26 cellular contexts compared by ENCODE assay signal in genomic region chr1:54223441-54224202, GRCh38. TPM values are rescaled to one million over a fixed set of nuclear protein-coding genes. Genes with fewer than 3 reads are reported as not detected.
DNase-seq lines count a peak whose midpoint lies in the region; ATAC-seq, FAIRE-seq and TF ChIP-seq lines count a peak whose summit lies in the region.
"Had no signal": no experiment of that assay in that cellular context is flagged by ENCODE, and none has a peak within 500 bp of the region (broad histone marks: within the 10 kb centered on the region; RNA-seq: fewer than 3 reads in every experiment).

No MANE protein-coding gene starts in this region.

- no peak overlapping the region for H2BK15ac ChIP-seq in H1 (ENCODE audit: low read length)

- no peak overlapping the region for H3K18ac ChIP-seq in H1 (ENCODE audit: extremely low read depth, low read length)

- H2AK5ac ChIP-seq in H1 (ENCODE audit: low read depth, low read length): no peak overlapping the region

- H3K56ac ChIP-seq in H1 (replicated peaks; ENCODE audit: insufficient read length, low read depth, low read length): no peak overlapping the region

- no peak overlapping the region for H2BK20ac ChIP-seq in H1 (ENCODE audit: low read length)

- H4K20me1 ChIP-seq in GM23338 (replicated peaks; ENCODE audit: insufficient read depth) (peaks cover 12% of the 10 kb centered on the region), H1 (replicated peaks in 1 of 2; ENCODE audit: control insufficient read depth in 1 of 2, insufficient read depth in 2 of 2, low read length in 2 of 2) (peaks cover 2 to 13% of the 10 kb centered on the region in 2 experiments)

- no peak overlapping the region for H2BK12ac ChIP-seq in H1 (ENCODE audit: low read depth, low read length)

- TF ChIP-seq CTCF in activated CD8-positive, alpha-beta T cell treated with anti-CD3 and anti-CD28 coated beads for 36 hours (IDR thresholded peaks at IDR 0.05): no peak
- no peak for TF ChIP-seq CTCF in GM23338 (conservative IDR thresholded peaks at IDR 0.05; ENCODE audit: low read depth in 2 of 2)
- no peak for TF ChIP-seq CTCF in H1 (IDR thresholded peaks at IDR 0.05; ENCODE audit: control extremely low read depth in 1 of 3, insufficient read depth in 1 of 3, low read depth in 1 of 3, low read length in 3 of 3)
- no peak for TF ChIP-seq CTCF in esophagus muscularis mucosa (IDR thresholded peaks at IDR 0.05)
- TF ChIP-seq CTCF in vagina (IDR thresholded peaks at IDR 0.05): no peak

- WGBS in H1 (ENCODE audit: extremely low coverage in 1 of 2, insufficient coverage in 1 of 2, insufficient read length in 1 of 2, insufficient replicate concordance in 2 of 2, low coverage in 1 of 2, low lambda C conversion rate in 2 of 2, missing lambda C conversion rate in 1 of 2), 2 experiments: 91% methylated on average over 16 of the region's 16 CpGs; no CpG with 5 or more reads in 1 of the 2 experiments
- 92% methylated on average over 10 of the region's 16 CpGs for WGBS in esophagus muscularis mucosa

- H3K79me2 ChIP-seq in GM23338 (replicated peaks; ENCODE audit: insufficient read depth): no peaks in the 10 kb centered on the region
- no peaks in the 10 kb centered on the region for H3K79me2 ChIP-seq in H1 (ENCODE audit: control insufficient read depth in 1 of 2, insufficient read depth in 2 of 2, low read length in 2 of 2)

- H3K27ac Mint-ChIP-seq in activated CD8-positive, alpha-beta T cell treated with anti-CD3 and anti-CD28 coated beads for 36 hours: peak overlapping the region; percentile 7
- no peak overlapping the region for H3K27ac Mint-ChIP-seq in activated CD8-positive, alpha-beta T cell treated with anti-CD3 and anti-CD28 coated beads, Interleukin-2, amount 10 ng/mL, durations not matched to agents 7 days and 5 days
- peak overlapping the region; percentile 80 for H3K27ac Mint-ChIP-seq in GM23338

- H2BK5ac ChIP-seq in H1 (ENCODE audit: low read depth, low read length): no peak overlapping the region

- FAIRE-seq in H1 (lab: Jason Lieb, UNC): no peak
- FAIRE-seq: H54 had no signal

- no peak for DNase-seq in activated CD8-positive, alpha-beta T cell treated with anti-CD3 and anti-CD28 coated beads for 36 hours
- no peak for DNase-seq in activated CD8-positive, alpha-beta T cell treated with anti-CD3 and anti-CD28 coated beads, Interleukin-2, amount 10 ng/mL, durations not matched to agents 7 days and 5 days
- DNase-seq in GM23338 (ENCODE audit: low spot score) (no peak), H1 (ENCODE audit: low read depth in 1 of 2, low spot score in 2 of 2) (no peak), occipital lobe (lab: John Stamatoyannopoulos, UW) (peak; percentile 12), esophagus muscularis mucosa (ENCODE audit: extremely low spot score) (no peak), vagina (ENCODE audit: extremely low spot score in 2 of 2) (no peak), T1000 (lab: John Stamatoyannopoulos, UW) (no peak)
- DNase-seq: activated CD4-positive, alpha-beta T cell treated with anti-CD3 and anti-CD28 coated beads for 48 hours; activated effector memory CD4-positive, alpha-beta T cell treated with Interleukin-2 at 50 U/mL for 16 hours; COR-L47; dermis blood vessel endothelial cell; foreskin fibroblast; NCI-H1105 treated with DMSO at 0.1 percent for 48 hours; NCI-H2081; NCI-H446; PC-3; SHP77 treated with DMSO at 0.1 percent for 48 hours; stimulated activated CD4-positive, alpha-beta T cell treated with anti-CD3 and anti-CD28 coated beads, Interleukin-4, amount 100 ng/mL, for 24 hours; SW 1271; upper lobe of left lung had no signal

- no peak for TF ChIP-seq RAD21 in H1 (IDR thresholded peaks at IDR 0.05 in 1 of 2, conservative IDR thresholded peaks at IDR 0.05 in 1 of 2; ENCODE audit: low read depth in 2 of 2, low read length in 2 of 2)

- H3K4ac ChIP-seq in H1 (replicated peaks; ENCODE audit: insufficient read length, low read depth, low read length): no peak overlapping the region

- H3K9me3 ChIP-seq in H1 (ENCODE audit: insufficient read depth in 2 of 2, low read depth in 1 of 2, low read length in 1 of 2) (no peaks in the 10 kb centered on the region), esophagus muscularis mucosa (no peaks in the 10 kb centered on the region), vagina (no peaks in the 10 kb centered on the region)
- H3K9me3 ChIP-seq: neutrophil, upper lobe of left lung had no signal

- H3K27me3 ChIP-seq in GM23338 (ENCODE audit: insufficient read depth) (no peaks in the 10 kb centered on the region), H1 (replicated peaks in 1 of 4; ENCODE audit: control insufficient read depth in 3 of 4, extremely low read depth in 1 of 4, insufficient read depth in 3 of 4, low read length in 3 of 4) (no peaks in the 10 kb centered on the region), esophagus muscularis mucosa (no peaks in the 10 kb centered on the region), vagina (no peaks in the 10 kb centered on the region)
- H3K27me3 ChIP-seq: neutrophil, upper lobe of left lung had no signal

- H4K5ac ChIP-seq in H1 (ENCODE audit: insufficient read length, low read depth, low read length): no peak overlapping the region

- H3K4me1 Mint-ChIP-seq in activated CD8-positive, alpha-beta T cell treated with anti-CD3 and anti-CD28 coated beads for 36 hours (ENCODE audit: low read depth): peaks cover 9% of the 10 kb centered on the region
- H3K4me1 Mint-ChIP-seq in activated CD8-positive, alpha-beta T cell treated with anti-CD3 and anti-CD28 coated beads, Interleukin-2, amount 10 ng/mL, durations not matched to agents 7 days and 5 days (ENCODE audit: low read depth): peaks cover 13% of the 10 kb centered on the region
- peaks cover 48% of the 10 kb centered on the region for H3K4me1 Mint-ChIP-seq in GM23338
- H3K4me1 Mint-ChIP-seq: IgD-negative memory B cell had no signal

- intact Hi-C loops in activated CD8-positive, alpha-beta T cell treated with anti-CD3 and anti-CD28 coated beads for 36 hours (cut with micrococcal nuclease): no loop called here
- intact Hi-C loops in esophagus muscularis mucosa (cut with DNase I): no loop called here
- intact Hi-C loops in vagina (cut with DNase I): no loop called here

- no peak for ATAC-seq in activated CD8-positive, alpha-beta T cell treated with anti-CD3 and anti-CD28 coated beads for 36 hours
- ATAC-seq in activated CD8-positive, alpha-beta T cell treated with anti-CD3 and anti-CD28 coated beads, Interleukin-2, amount 10 ng/mL, durations not matched to agents 7 days and 5 days: no peak
- ATAC-seq in GM23338: peak; percentile 16
- ATAC-seq: PC-3 had no signal

- TF ChIP-seq POLR2A in H1 (IDR thresholded peaks at IDR 0.05; ENCODE audit: control extremely low read depth in 1 of 2, low read depth in 2 of 2, low read length in 2 of 2) (peak; percentile 13 to 43; a peak in 1 of 3 replicates), esophagus muscularis mucosa (IDR thresholded peaks at IDR 0.05; ENCODE audit: low read depth) (no peak), vagina (IDR thresholded peaks at IDR 0.05) (no peak)

- H3K36me3 Mint-ChIP-seq in activated CD8-positive, alpha-beta T cell treated with anti-CD3 and anti-CD28 coated beads for 36 hours (ENCODE audit: low read depth): peaks cover 10% of the 10 kb centered on the region
- H3K36me3 Mint-ChIP-seq in activated CD8-positive, alpha-beta T cell treated with anti-CD3 and anti-CD28 coated beads, Interleukin-2, amount 10 ng/mL, durations not matched to agents 7 days and 5 days (ENCODE audit: low read depth): peaks cover 41% of the 10 kb centered on the region
- H3K36me3 Mint-ChIP-seq in GM23338 (ENCODE audit: low read depth): peaks cover 19% of the 10 kb centered on the region

- H3K36me3 ChIP-seq in GM23338 (ENCODE audit: insufficient read depth) (0 out of 2 replicates have a peak, but pooled peaks cover 3% of the 10 kb centered on the region), H1 (ENCODE audit: control insufficient read depth in 2 of 4, insufficient read depth in 4 of 4, low read length in 3 of 4) (peaks cover 0 to 8% (median under 1%) of the 10 kb centered on the region in 4 experiments; a peak in 3 of 8 replicates), esophagus muscularis mucosa (peaks cover 5 to 50% (median 26%) of the 10 kb centered on the region in 4 donors), vagina (peaks cover 0 to 14% of the 10 kb centered on the region in 2 donors)

- no peak overlapping the region for H3K9ac ChIP-seq in H1 (replicated peaks in 1 of 4; ENCODE audit: extremely low read depth in 1 of 4, low read depth in 3 of 4, low read length in 3 of 4)

- H2AFZ ChIP-seq in GM23338: no peak overlapping the region
- no peak overlapping the region for H2AFZ ChIP-seq in H1 (ENCODE audit: low read length)

- CTCF ChIA-PET in activated CD8-positive, alpha-beta T cell treated with anti-CD3 and anti-CD28 coated beads for 36 hours (lab: Charles Lee): no interaction called here
- CTCF ChIA-PET in activated CD8-positive, alpha-beta T cell treated with anti-CD3 and anti-CD28 coated beads, Interleukin-2, amount 10 ng/mL, durations not matched to agents 7 days and 5 days (lab: Charles Lee): interaction anchor here (1.2 kb wide), 1 partner anchor 266 kb away, joined by 3 read pairs; no protein-coding TSS in a partner anchor
- CTCF ChIA-PET in H1 (lab: Charles Lee; ENCODE audit: partially characterized antibody): interaction anchor here (1.4 to 1.6 kb wide), 3 partner anchors 41 to 265 kb away, joined by 3 read pairs; no protein-coding TSS in a partner anchor

- no peak overlapping the region for H3K4me3 ChIP-seq in GM23338
- no peak overlapping the region for H3K4me3 ChIP-seq in H1 (ENCODE audit: extremely low read depth in 1 of 4, insufficient read depth in 2 of 4, low read depth in 3 of 4, low read length in 4 of 4)
- H3K4me3 ChIP-seq in esophagus muscularis mucosa: no peak overlapping the region
- H3K4me3 ChIP-seq in vagina: no peak overlapping the region
- H3K4me3 ChIP-seq: smooth muscle cell, upper lobe of left lung had no signal

- H2BK120ac ChIP-seq in H1 (replicated peaks; ENCODE audit: low read depth, low read length): no peak overlapping the region

- H3K4me2 ChIP-seq in GM23338: no peak overlapping the region
- H3K4me2 ChIP-seq in H1 (ENCODE audit: insufficient read depth in 1 of 2, low read depth in 2 of 2, low read length in 2 of 2): no peak overlapping the region; a peak in 1 of 4 replicates
- H3K4me2 ChIP-seq: smooth muscle cell had no signal

- H3K14ac ChIP-seq in H1 (ENCODE audit: insufficient read length): no peak overlapping the region

- no peak for TF ChIP-seq EP300 in H1 (IDR thresholded peaks at IDR 0.05; ENCODE audit: borderline replicate concordance in 1 of 2, low read depth in 2 of 2, low read length in 2 of 2)
- TF ChIP-seq EP300 in esophagus muscularis mucosa (IDR thresholded peaks at IDR 0.05): no peak

- H3K9me3 Mint-ChIP-seq in activated CD8-positive, alpha-beta T cell treated with anti-CD3 and anti-CD28 coated beads for 36 hours: no peaks in the 10 kb centered on the region
- no peaks in the 10 kb centered on the region for H3K9me3 Mint-ChIP-seq in activated CD8-positive, alpha-beta T cell treated with anti-CD3 and anti-CD28 coated beads, Interleukin-2, amount 10 ng/mL, durations not matched to agents 7 days and 5 days (ENCODE audit: insufficient read depth)
- no peaks in the 10 kb centered on the region for H3K9me3 Mint-ChIP-seq in GM23338
- H3K9me3 Mint-ChIP-seq: IgD-negative memory B cell had no signal

- H3K27ac ChIP-seq in GM23338 (ENCODE audit: low read depth) (no peak overlapping the region), H1 (ENCODE audit: low read depth, low read length) (no peak overlapping the region), esophagus muscularis mucosa (replicated peaks in 1 of 4) (no peak overlapping the region), vagina (no peak overlapping the region)
- H3K27ac ChIP-seq: epithelial cell of prostate, neutrophil, upper lobe of left lung had no signal

- H4K8ac ChIP-seq in H1 (ENCODE audit: extremely low read depth, insufficient read depth, low read length): no peak overlapping the region

- no peaks in the 10 kb centered on the region for H3K9me2 ChIP-seq in GM23338 (ENCODE audit: insufficient read depth)

- POLR2A ChIA-PET in activated CD8-positive, alpha-beta T cell treated with anti-CD3 and anti-CD28 coated beads for 36 hours (lab: Charles Lee): interaction anchor here (0.6 kb wide), 1 partner anchor 46 kb away, joined by 3 read pairs; no protein-coding TSS in a partner anchor
- POLR2A ChIA-PET in activated CD8-positive, alpha-beta T cell treated with anti-CD3 and anti-CD28 coated beads, Interleukin-2, amount 10 ng/mL, durations not matched to agents 7 days and 5 days (lab: Charles Lee): no interaction called here
- POLR2A ChIA-PET in H1 (lab: Charles Lee; ENCODE audit: partially characterized antibody): interaction anchor here (0.9 to 7.1 kb wide), 5 partner anchors 11 to 183 kb away, joined by 3 to 50 read pairs (median 4); partner anchors contain the start of genes CYB5RL, MRPL37 and SSBP3

- no peak overlapping the region for H4K91ac ChIP-seq in H1 (replicated peaks; ENCODE audit: insufficient read length, low read length)

- no peak overlapping the region for H3K4me3 Mint-ChIP-seq in activated CD8-positive, alpha-beta T cell treated with anti-CD3 and anti-CD28 coated beads for 36 hours
- no peak overlapping the region for H3K4me3 Mint-ChIP-seq in activated CD8-positive, alpha-beta T cell treated with anti-CD3 and anti-CD28 coated beads, Interleukin-2, amount 10 ng/mL, durations not matched to agents 7 days and 5 days
- H3K4me3 Mint-ChIP-seq in GM23338: no peak overlapping the region
- H3K4me3 Mint-ChIP-seq: IgD-negative memory B cell had no signal

- no peaks in the 10 kb centered on the region for H3K23me2 ChIP-seq in H1 (ENCODE audit: low read depth, low read length)

- H3K27me3 Mint-ChIP-seq in activated CD8-positive, alpha-beta T cell treated with anti-CD3 and anti-CD28 coated beads for 36 hours: no peaks in the 10 kb centered on the region
- no peaks in the 10 kb centered on the region for H3K27me3 Mint-ChIP-seq in activated CD8-positive, alpha-beta T cell treated with anti-CD3 and anti-CD28 coated beads, Interleukin-2, amount 10 ng/mL, durations not matched to agents 7 days and 5 days (ENCODE audit: low read depth)
- H3K27me3 Mint-ChIP-seq in GM23338 (ENCODE audit: insufficient read depth, low read depth, poor library complexity): peaks cover 28% of the 10 kb centered on the region
- H3K27me3 Mint-ChIP-seq: IgD-negative memory B cell had no signal

- peaks cover 3% of the 10 kb centered on the region; the same call in 1 of the 2 replicates for H3K79me1 ChIP-seq in H1 (ENCODE audit: low read depth, low read length)

- H3F3A ChIP-seq in GM23338 (replicated peaks; ENCODE audit: low read depth): no peaks in the 10 kb centered on the region

- H3K4me1 ChIP-seq in GM23338 (ENCODE audit: insufficient read depth): no peaks in the 10 kb centered on the region; the same call in 1 of the 2 replicates
- peaks cover 0 to 9% (median 5%) of the 10 kb centered on the region in 4 experiments; a peak in 4 of 7 replicates for H3K4me1 ChIP-seq in H1 (replicated peaks in 1 of 4; ENCODE audit: control insufficient read depth in 3 of 4, insufficient read depth in 4 of 4, low read length in 3 of 4)
- H3K4me1 ChIP-seq in esophagus muscularis mucosa: peaks cover 18 to 41% (median 34%) of the 10 kb centered on the region in 4 donors
- H3K4me1 ChIP-seq in vagina: peaks cover 38% of the 10 kb centered on the region

- no peak overlapping the region for H3K23ac ChIP-seq in H1 (ENCODE audit: insufficient read length)

RNA-seq across cellular contexts. Expression of gene MRPL37, which starts 23.7 kb away (rescaled TPM):
- total RNA-seq in activated CD8-positive, alpha-beta T cell treated with anti-CD3 and anti-CD28 coated beads for 36 hours: 100 to 1,000 TPM; 194 to 198 TPM
- total RNA-seq in activated CD8-positive, alpha-beta T cell treated with anti-CD3 and anti-CD28 coated beads, Interleukin-2, amount 10 ng/mL, durations not matched to agents 7 days and 5 days: 100 to 1,000 TPM; 115 TPM
- 121 and 155 TPM in 2 replicates for total RNA-seq in GM23338 (2014; rRNA removed; shearing (Covaris generic))
- polyA plus RNA-seq in GM23338 (2016; fragmentation: Nextera tagmentation; extraction: Ambion mirVana) (130 and 131 TPM in 2 replicates), H1 (2011; rRNA removed) (45.5 and 66.6 TPM in 2 replicates)
- 126 and 129 TPM in 2 replicates for total RNA-seq in H1 (2021; fragmentation: NEBNext Ultra II Directional; extraction: Animal tissue kit (Norgen Biotek cat#: 25700))
- polyA plus RNA-seq in H1 (2011; cell fraction: cytosol; rRNA removed): 50.6 TPM
- 44.3 TPM for polyA plus RNA-seq in H1 (2011; cell fraction: nucleus; rRNA removed)
- 139 to 155 TPM (median 151 TPM) in 4 replicates for polyA plus RNA-seq in H1 (2012, experiment 1 of 2)
- 260 TPM for polyA plus RNA-seq in H1 (2012, experiment 2 of 2)
- polyA plus RNA-seq in H1 (2013, experiment 1 of 2): 113 TPM
- 115 TPM for polyA plus RNA-seq in H1 (2013, experiment 2 of 2)
- 36.0 and 42.4 TPM in 2 replicates for polyA minus RNA-seq in H1 (2011; rRNA and poly(A)+ RNA removed)
- 23.6 TPM for polyA minus RNA-seq in H1 (2011; cell fraction: cytosol; rRNA and poly(A)+ RNA removed)
- polyA minus RNA-seq in H1 (2011; cell fraction: nucleus; rRNA and poly(A)+ RNA removed): 26.2 TPM
- total RNA-seq in occipital lobe (29.2 TPM), esophagus muscularis mucosa (10 to 100 TPM; 54.2 to 62.1 (median 58.4) TPM), vagina (45.9 TPM)

RNA-seq across cellular contexts. Expression of gene CYB5RL, which starts 23.8 kb away (rescaled TPM):
- total RNA-seq in activated CD8-positive, alpha-beta T cell treated with anti-CD3 and anti-CD28 coated beads for 36 hours: 10 to 100 TPM; 11.4 to 12.6 TPM
- total RNA-seq in activated CD8-positive, alpha-beta T cell treated with anti-CD3 and anti-CD28 coated beads, Interleukin-2, amount 10 ng/mL, durations not matched to agents 7 days and 5 days: 10 to 100 TPM; 13.1 to 15.5 TPM
- 8.4 and 11.5 TPM in 2 replicates for total RNA-seq in GM23338 (2014; rRNA removed; shearing (Covaris generic))
- polyA plus RNA-seq in GM23338 (2016; fragmentation: Nextera tagmentation; extraction: Ambion mirVana) (5.9 and 6.4 TPM in 2 replicates), H1 (2011; rRNA removed) (13.2 and 14.8 TPM in 2 replicates)
- total RNA-seq in H1 (2021; fragmentation: NEBNext Ultra II Directional; extraction: Animal tissue kit (Norgen Biotek cat#: 25700)): 14.1 and 15.1 TPM in 2 replicates
- polyA plus RNA-seq in H1 (2011; cell fraction: cytosol; rRNA removed): 15.9 TPM
- polyA plus RNA-seq in H1 (2011; cell fraction: nucleus; rRNA removed): 17.3 TPM
- polyA plus RNA-seq in H1 (2012, experiment 1 of 2): 10.0 to 12.0 TPM (median 10.7 TPM) in 4 replicates
- 7.0 TPM for polyA plus RNA-seq in H1 (2012, experiment 2 of 2)
- 8.2 TPM for polyA plus RNA-seq in H1 (2013, experiment 1 of 2)
- 8.5 TPM for polyA plus RNA-seq in H1 (2013, experiment 2 of 2)
- polyA minus RNA-seq in H1 (2011; rRNA and poly(A)+ RNA removed): 18.8 and 22.4 TPM in 2 replicates
- 5.1 TPM for polyA minus RNA-seq in H1 (2011; cell fraction: cytosol; rRNA and poly(A)+ RNA removed)
- 14.9 TPM for polyA minus RNA-seq in H1 (2011; cell fraction: nucleus; rRNA and poly(A)+ RNA removed)
- total RNA-seq in occipital lobe (4.4 TPM), esophagus muscularis mucosa (1 to 10 TPM; 3.6 to 6.1 (median 3.9) TPM), vagina (3.7 TPM)

Comparison
In these comparisons a context has a peak if more than half of its experiments do, and no peak if none do; other contexts are left out.
1. POLR2A ChIP-seq: peak in H1 (2 of 2); none in esophagus muscularis mucosa (single experiment) and vagina (0 of 2).